In genomic region chr6:7106752-7107577, GRCh38 we compare ENCODE assay signal across 1 cellular context.
TF ChIP-seq lines count a peak whose summit lies in the region.

No MANE protein-coding gene starts in this region.

TF ChIP-seq in GM12878, 131 proteins besides CTCF, POLR2A, EP300 and RAD21 (continued from another document):
- TF ChIP-seq TCF3 (IDR thresholded peaks at IDR 0.05; ENCODE audit: borderline replicate concordance, insufficient read depth, low read depth, low read length): 0 out of 2 replicates have a peak, but pooled peaks have one; percentile 10
- TF ChIP-seq CREM (IDR thresholded peaks at IDR 0.05; ENCODE audit: low read depth): peak; percentile 42; the same call in 1 of the 2 replicates
- TF ChIP-seq MXI1 (IDR thresholded peaks at IDR 0.05; ENCODE audit: low read depth, low read length): no peak
- peak; percentile 49 for TF ChIP-seq EED (IDR thresholded peaks at IDR 0.05; ENCODE audit: low read depth)
- peak; percentile 7 to 26; a peak in 1 of 4 replicates for TF ChIP-seq IKZF2 (IDR thresholded peaks at IDR 0.05)
- 0 out of 2 replicates have a peak, but pooled peaks have one; percentile 21 for TF ChIP-seq SMARCA5 (IDR thresholded peaks at IDR 0.05)
- TF ChIP-seq EGR1 (IDR thresholded peaks at IDR 0.05; ENCODE audit: borderline replicate concordance in 1 of 2, low read depth in 2 of 2, low read length in 2 of 2): peak in 1 of 2 experiments; percentile 72; a peak in 2 of 3 replicates
- TF ChIP-seq RCOR1 (conservative IDR thresholded peaks at IDR 0.05; ENCODE audit: low read depth, low read length): 0 out of 2 replicates have a peak, but pooled peaks have one; percentile 39
- TF ChIP-seq TAF1 (IDR thresholded peaks at IDR 0.05; ENCODE audit: borderline replicate concordance, low read depth, low read length): peak; percentile 35; the same call in 1 of the 2 replicates
- no peak for TF ChIP-seq ZNF24 (IDR thresholded peaks at IDR 0.05)
- TF ChIP-seq SMC3 (IDR thresholded peaks at IDR 0.05; ENCODE audit: borderline replicate concordance, low read length): 0 out of 2 replicates have a peak, but pooled peaks have one; percentile 15
- TF ChIP-seq MTA2 (IDR thresholded peaks at IDR 0.05; ENCODE audit: low read depth): no peak
- no peak for TF ChIP-seq CHD4 (IDR thresholded peaks at IDR 0.05)
